ENCODE assay signal across 10 cellular contexts in the genomic region with DNA sequence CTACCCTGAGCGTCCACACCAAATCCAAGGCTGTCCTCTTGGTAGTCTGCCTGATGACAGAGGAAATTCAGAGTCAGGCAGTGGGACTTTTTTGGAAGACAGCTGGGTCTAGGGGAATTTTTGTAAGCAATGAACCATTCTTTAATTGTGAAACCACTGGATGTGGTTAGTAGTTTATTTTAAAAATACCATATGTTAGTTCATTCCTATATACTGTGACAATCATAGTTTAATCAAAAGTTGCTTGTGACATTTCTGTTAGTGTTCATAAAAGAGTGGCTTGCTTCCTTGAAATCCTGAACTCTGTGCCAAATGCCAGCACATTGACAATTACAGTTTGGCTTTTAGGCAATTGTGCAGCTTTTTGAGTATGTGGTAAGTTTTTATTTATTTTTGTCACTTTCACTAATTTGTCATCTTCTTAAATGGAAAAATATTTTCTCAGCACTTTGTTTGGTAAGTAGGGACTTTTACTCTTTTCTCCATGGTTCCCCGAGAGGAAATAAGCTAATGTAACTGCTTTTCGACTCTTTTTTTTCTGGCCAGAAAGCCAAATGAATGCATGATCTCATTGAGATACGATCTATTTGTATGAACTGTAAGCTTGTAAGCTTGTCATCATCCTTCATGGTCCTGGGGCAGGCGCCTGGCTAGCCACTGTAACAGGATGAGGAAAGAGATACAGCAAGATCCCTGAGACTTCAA.
DNase-seq lines count a peak whose midpoint lies in the region; ATAC-seq, FAIRE-seq and TF ChIP-seq lines count a peak whose summit lies in the region.
"Had no signal": no experiment of that assay in that cellular context is flagged by ENCODE, and none has a peak within 500 bp of the region (broad histone marks: within the 10 kb centered on the region; RNA-seq: fewer than 3 reads in every experiment).

No MANE protein-coding gene starts in this region.

- no peaks in the 10 kb centered on the region for H3K9me3 Mint-ChIP-seq in activated CD8-positive, alpha-beta T cell treated with anti-CD3 and anti-CD28 coated beads for 36 hours
- no peaks in the 10 kb centered on the region for H3K9me3 Mint-ChIP-seq in activated CD8-positive, alpha-beta T cell treated with anti-CD3 and anti-CD28 coated beads, Interleukin-2, amount 10 ng/mL, durations not matched to agents 7 days and 5 days (ENCODE audit: insufficient read depth)

- no peaks in the 10 kb centered on the region for H3K36me3 Mint-ChIP-seq in activated CD8-positive, alpha-beta T cell treated with anti-CD3 and anti-CD28 coated beads for 36 hours (ENCODE audit: low read depth)
- no peaks in the 10 kb centered on the region for H3K36me3 Mint-ChIP-seq in activated CD8-positive, alpha-beta T cell treated with anti-CD3 and anti-CD28 coated beads, Interleukin-2, amount 10 ng/mL, durations not matched to agents 7 days and 5 days (ENCODE audit: low read depth)

- no peak for ATAC-seq in activated CD8-positive, alpha-beta T cell treated with anti-CD3 and anti-CD28 coated beads for 36 hours
- ATAC-seq in activated CD8-positive, alpha-beta T cell treated with anti-CD3 and anti-CD28 coated beads, Interleukin-2, amount 10 ng/mL, durations not matched to agents 7 days and 5 days, result no peak
- ATAC-seq in HG03159 (IDR thresholded peaks at IDR 0.05; ENCODE audit: unreplicated experiment), result peak; percentile 37
- ATAC-seq in GM19324 (IDR thresholded peaks at IDR 0.05; ENCODE audit: low FRiP score, unreplicated experiment), result no peak

- H3K27ac Mint-ChIP-seq in activated CD8-positive, alpha-beta T cell treated with anti-CD3 and anti-CD28 coated beads for 36 hours, result peak overlapping the region; percentile 20
- H3K27ac Mint-ChIP-seq in activated CD8-positive, alpha-beta T cell treated with anti-CD3 and anti-CD28 coated beads, Interleukin-2, amount 10 ng/mL, durations not matched to agents 7 days and 5 days, result no peak overlapping the region

- POLR2A ChIA-PET in activated CD8-positive, alpha-beta T cell treated with anti-CD3 and anti-CD28 coated beads for 36 hours (lab: Charles Lee), result no interaction called here
- POLR2A ChIA-PET in activated CD8-positive, alpha-beta T cell treated with anti-CD3 and anti-CD28 coated beads, Interleukin-2, amount 10 ng/mL, durations not matched to agents 7 days and 5 days (lab: Charles Lee), result no interaction called here

- H3K27me3 Mint-ChIP-seq in activated CD8-positive, alpha-beta T cell treated with anti-CD3 and anti-CD28 coated beads for 36 hours, result no peaks in the 10 kb centered on the region
- peaks cover 16% of the 10 kb centered on the region for H3K27me3 Mint-ChIP-seq in activated CD8-positive, alpha-beta T cell treated with anti-CD3 and anti-CD28 coated beads, Interleukin-2, amount 10 ng/mL, durations not matched to agents 7 days and 5 days (ENCODE audit: low read depth)

- FAIRE-seq in D721Med (lab: Jason Lieb, UNC), result no peak
- FAIRE-seq: bronchial epithelial cell had no signal

- H3K4me1 Mint-ChIP-seq in activated CD8-positive, alpha-beta T cell treated with anti-CD3 and anti-CD28 coated beads for 36 hours (ENCODE audit: low read depth), result peaks cover 11% of the 10 kb centered on the region
- peaks cover 21% of the 10 kb centered on the region for H3K4me1 Mint-ChIP-seq in activated CD8-positive, alpha-beta T cell treated with anti-CD3 and anti-CD28 coated beads, Interleukin-2, amount 10 ng/mL, durations not matched to agents 7 days and 5 days (ENCODE audit: low read depth)

- intact Hi-C loops in activated CD8-positive, alpha-beta T cell treated with anti-CD3 and anti-CD28 coated beads for 36 hours (cut with micrococcal nuclease), result no loop called here

- no peak for TF ChIP-seq CTCF in activated CD8-positive, alpha-beta T cell treated with anti-CD3 and anti-CD28 coated beads for 36 hours (IDR thresholded peaks at IDR 0.05)
- TF ChIP-seq CTCF in fibroblast of pulmonary artery (IDR thresholded peaks at IDR 0.05; ENCODE audit: low read length, missing control alignments), result no peak
- no peak for TF ChIP-seq CTCF in D721Med (IDR thresholded peaks at IDR 0.05; ENCODE audit: insufficient read depth, missing control alignments)

- DNase-seq in activated CD8-positive, alpha-beta T cell treated with anti-CD3 and anti-CD28 coated beads for 36 hours, result no peak
- DNase-seq in activated CD8-positive, alpha-beta T cell treated with anti-CD3 and anti-CD28 coated beads, Interleukin-2, amount 10 ng/mL, durations not matched to agents 7 days and 5 days, result no peak
- DNase-seq in fibroblast of pulmonary artery (ENCODE audit: low read depth) (peak; percentile 38), superior temporal gyrus (ENCODE audit: extremely low spot score) (peak; percentile 16), D721Med (ENCODE audit: insufficient read length, low spot score) (no peak), NCI-H1105 (lab: John Stamatoyannopoulos, UW) (no peak)
- DNase-seq: upper lobe of left lung had no signal

- CTCF ChIA-PET in activated CD8-positive, alpha-beta T cell treated with anti-CD3 and anti-CD28 coated beads for 36 hours (lab: Charles Lee), result interaction anchor here (0.8 to 1.7 kb wide), 2 partner anchors 12 to 17 kb away, joined by 3 to 6 read pairs; no protein-coding TSS in a partner anchor
- CTCF ChIA-PET in activated CD8-positive, alpha-beta T cell treated with anti-CD3 and anti-CD28 coated beads, Interleukin-2, amount 10 ng/mL, durations not matched to agents 7 days and 5 days (lab: Charles Lee), result no interaction called here

- no peak overlapping the region for H3K4me3 ChIP-seq in fibroblast of pulmonary artery (replicated peaks; ENCODE audit: low read depth, low read length)
- H3K4me3 ChIP-seq: upper lobe of left lung had no signal

- no peak overlapping the region for H3K4me3 Mint-ChIP-seq in activated CD8-positive, alpha-beta T cell treated with anti-CD3 and anti-CD28 coated beads for 36 hours
- no peak overlapping the region for H3K4me3 Mint-ChIP-seq in activated CD8-positive, alpha-beta T cell treated with anti-CD3 and anti-CD28 coated beads, Interleukin-2, amount 10 ng/mL, durations not matched to agents 7 days and 5 days

Comparison
In these comparisons a context has a peak if more than half of its experiments do, and no peak if none do; other contexts are left out.
1. DNase-seq: peak in fibroblast of pulmonary artery (single experiment) and superior temporal gyrus (single experiment); none in activated CD8-positive, alpha-beta T cell treated with anti-CD3 and anti-CD28 coated beads for 36 hours (single experiment), activated CD8-positive, alpha-beta T cell treated with anti-CD3 and anti-CD28 coated beads, Interleukin-2, amount 10 ng/mL, durations not matched to agents 7 days and 5 days (single experiment), D721Med (single experiment) and NCI-H1105 (single experiment).